ENCODE assay signal across 8 cellular contexts in genomic region chr14:99603471-99603933, GRCh38. TPM values are rescaled to one million over a fixed set of nuclear protein-coding genes. Genes with fewer than 3 reads are reported as not detected.
DNase-seq lines count a peak whose midpoint lies in the region; ATAC-seq and FAIRE-seq lines count a peak whose summit lies in the region.

No MANE protein-coding gene starts in this region.

- H3K4me3 ChIP-seq in small intestine (ENCODE audit: low read depth in 1 of 2, low read length in 2 of 2): peak overlapping the region; percentile 33 to 82

- H3K36me3 ChIP-seq in small intestine (ENCODE audit: control insufficient read depth in 2 of 2, insufficient read depth in 2 of 2, low read length in 2 of 2): no peaks in the 10 kb centered on the region

- ATAC-seq in HG03196 (IDR thresholded peaks at IDR 0.05; ENCODE audit: unreplicated experiment): no peak

- H3K27me3 ChIP-seq in small intestine (ENCODE audit: control insufficient read depth in 2 of 2, insufficient read depth in 2 of 2, low read length in 2 of 2): no peaks in the 10 kb centered on the region

- DNase-seq in SIG-M5 treated with dmso at 0.1 percent for 504 hours (lab: John Stamatoyannopoulos, UW; ENCODE audit: unreplicated experiment): peak; percentile 25
- no peak for DNase-seq in SIG-M5 (lab: John Stamatoyannopoulos, UW)
- peak; percentile 39 for DNase-seq in NCI-H510A (lab: John Stamatoyannopoulos, UW)
- peak; percentile 55 to 69 for DNase-seq in activated T-cell treated with anti-CD3 and anti-CD28 coated beads, Interleukin-2, amount 50 U/mL, for 48 hours
- DNase-seq in glomerular visceral epithelial cell (ENCODE audit: extremely low spot score): peak; percentile 54
- DNase-seq in small intestine: peak; percentile 28
- no peak for DNase-seq in GOT3 (lab: John Stamatoyannopoulos, UW)

- peak overlapping the region; percentile 50 to 70 for H3K27ac ChIP-seq in small intestine (ENCODE audit: low read depth in 1 of 2, low read length in 1 of 2)

- H3K9me3 ChIP-seq in small intestine (ENCODE audit: control insufficient read depth, low read depth): no peaks in the 10 kb centered on the region

- H3K4me1 ChIP-seq in small intestine (ENCODE audit: control insufficient read depth in 2 of 2, insufficient read depth in 1 of 2, low read depth in 1 of 2, low read length in 1 of 2): peaks cover 2 to 4% of the 10 kb centered on the region in 2 donors

- WGBS in small intestine, 3 donors: 4 to 7% (median 5%) methylated on average over 43 to 61 of the region's 61 CpGs

- FAIRE-seq in small intestine (lab: Jason Lieb, UNC): no peak

RNA-seq across cellular contexts. Expression of gene CCDC85C, which starts 0.5 kb away (rescaled TPM):
- polyA plus RNA-seq in small intestine: 10 to 100 TPM; 17.6 to 42.3 (median 26.8) TPM

RNA-seq across cellular contexts. Expression of gene HHIPL1, which starts 41.4 kb away (rescaled TPM):
- under 1 TPM in 2 of 3 donors, not detected in 1; under 0.01 to 0.69 TPM for polyA plus RNA-seq in small intestine

Comparison
In these comparisons a context has a peak if more than half of its experiments do, and no peak if none do; other contexts are left out.
1. DNase-seq: peak in SIG-M5 treated with dmso at 0.1 percent for 504 hours (single experiment), NCI-H510A (single experiment), activated T-cell treated with anti-CD3 and anti-CD28 coated beads, Interleukin-2, amount 50 U/mL, for 48 hours (2 of 2), glomerular visceral epithelial cell (single experiment) and small intestine (single experiment); none in SIG-M5 (single experiment) and GOT3 (single experiment).